In genomic region chr1:84683508-84683907, GRCh38 we compare ENCODE assay signal across 39 cellular contexts.
"Had no signal": no experiment of that assay in that cellular context is flagged by ENCODE, and none has a peak within 500 bp of the region (broad histone marks: within the 10 kb centered on the region; RNA-seq: fewer than 3 reads in every experiment).

No MANE protein-coding gene starts in this region.

- DNase-seq: activated effector memory CD4-positive, alpha-beta T cell treated with anti-CD3 and anti-CD28 coated beads, Interleukin-2, amount 50 U/mL, for 16 hours; activated effector memory CD4-positive, alpha-beta T cell treated with Interleukin-2 at 50 U/mL for 16 hours; activated gamma-delta T cell; activated gamma-delta T cell treated with Interleukin-2 at 50 U/mL for 16 hours; activated naive CD4-positive, alpha-beta T cell; activated naive CD4-positive, alpha-beta T cell treated with anti-CD3 and anti-CD28 coated beads for 36 hours; activated naive CD4-positive, alpha-beta T cell treated with anti-CD3 and anti-CD28 coated beads, Interleukin-2, amount 10 ng/mL, durations not matched to agents 7 days and 5 days; activated naive CD4-positive, alpha-beta T cell treated with anti-CD3 and anti-CD28 coated beads, Interleukin-2, amount 50 U/mL, for 16 hours; activated naive CD4-positive, alpha-beta T cell treated with Interleukin-2 at 50 U/mL for 16 hours; activated naive CD8-positive, alpha-beta T cell treated with anti-CD3 and anti-CD28 coated beads for 36 hours; activated naive CD8-positive, alpha-beta T cell treated with anti-CD3 and anti-CD28 coated beads, Interleukin-2, amount 10 ng/mL, durations not matched to agents 7 days and 5 days; activated naive CD8-positive, alpha-beta T cell treated with anti-CD3 and anti-CD28 coated beads, Interleukin-2, amount 50 U/mL, for 24 hours; activated T-cell treated with anti-CD3 and anti-CD28 coated beads, Interleukin-2, amount 50 U/mL, for 24 hours; activated T-cell treated with anti-CD3 and anti-CD28 coated beads, Interleukin-2, amount 50 U/mL, for 4 hours; activated T-cell treated with anti-CD3 and anti-CD28 coated beads, Interleukin-2, amount 50 U/mL, for 48 hours; activated T-cell treated with anti-CD3 and anti-CD28 coated beads, Interleukin-2, amount 50 U/mL, for 72 hours; adrenal gland; amniotic stem cell; amygdala; anterior cingulate cortex; aorta; body of pancreas; brain microvascular endothelial cell; caudate nucleus; central memory CD4-positive, alpha-beta T cell; cerebellar nuclear complex had no signal

- H3K27me3 Mint-ChIP-seq: activated naive CD4-positive, alpha-beta T cell treated with anti-CD3 and anti-CD28 coated beads, Interleukin-2, amount 10 ng/mL, durations not matched to agents 7 days and 5 days; activated naive CD4-positive, alpha-beta T cell treated with anti-CD3 and anti-CD28 coated beads, Interleukin-2, amount 50 U/mL, for 24 hours; activated naive CD8-positive, alpha-beta T cell; activated naive CD8-positive, alpha-beta T cell treated with anti-CD3 and anti-CD28 coated beads for 36 hours; activated naive CD8-positive, alpha-beta T cell treated with anti-CD3 and anti-CD28 coated beads, Interleukin-2, amount 10 ng/mL, durations not matched to agents 7 days and 5 days; activated naive CD8-positive, alpha-beta T cell treated with anti-CD3 and anti-CD28 coated beads, Interleukin-2, amount 50 U/mL, for 24 hours; activated T-cell treated with anti-CD3 and anti-CD28 coated beads, Interleukin-2, amount 50 U/mL, for 24 hours; activated T-helper 17 cell treated with anti-CD3 and anti-CD28 coated beads, Interleukin-2, amount 50 U/mL, for 72 hours; central memory CD8-positive, alpha-beta T cell had no signal

- H3K27me3 ChIP-seq: adrenal gland, ascending aorta, body of pancreas, brain microvascular endothelial cell, breast epithelium, cardiac muscle cell had no signal

- H3K27ac ChIP-seq: adrenal gland, ascending aorta, body of pancreas, brain microvascular endothelial cell, breast epithelium, cardiac muscle cell had no signal

- ATAC-seq: activated naive CD4-positive, alpha-beta T cell treated with anti-CD3 and anti-CD28 coated beads, Interleukin-2, amount 50 U/mL, for 72 hours; activated naive CD8-positive, alpha-beta T cell treated with anti-CD3 and anti-CD28 coated beads, Interleukin-2, amount 50 U/mL, for 24 hours; activated T-cell treated with anti-CD3 and anti-CD28 coated beads, Interleukin-2, amount 50 U/mL, for 4 hours; activated T-cell treated with anti-CD3 and anti-CD28 coated beads, Interleukin-2, amount 50 U/mL, for 72 hours; activated T-helper 17 cell treated with anti-CD3 and anti-CD28 coated beads, Interleukin-2, amount 50 U/mL, for 72 hours; body of pancreas had no signal

- H3K4me3 ChIP-seq: adrenal gland, ascending aorta, body of pancreas, breast epithelium, cardiac muscle cell had no signal

- FAIRE-seq: astrocyte, bronchial epithelial cell had no signal

- H3K4me1 ChIP-seq: adrenal gland, body of pancreas, breast epithelium had no signal

- H3K27ac Mint-ChIP-seq: activated naive CD4-positive, alpha-beta T cell treated with anti-CD3 and anti-CD28 coated beads for 36 hours; activated naive CD4-positive, alpha-beta T cell treated with anti-CD3 and anti-CD28 coated beads, Interleukin-2, amount 10 ng/mL, durations not matched to agents 7 days and 5 days; activated naive CD4-positive, alpha-beta T cell treated with anti-CD3 and anti-CD28 coated beads, Interleukin-2, amount 50 U/mL, for 24 hours; activated naive CD4-positive, alpha-beta T cell treated with anti-CD3 and anti-CD28 coated beads, Interleukin-2, amount 50 U/mL, for 72 hours; activated naive CD8-positive, alpha-beta T cell; activated naive CD8-positive, alpha-beta T cell treated with anti-CD3 and anti-CD28 coated beads for 36 hours; activated naive CD8-positive, alpha-beta T cell treated with anti-CD3 and anti-CD28 coated beads, Interleukin-2, amount 10 ng/mL, durations not matched to agents 7 days and 5 days; activated naive CD8-positive, alpha-beta T cell treated with anti-CD3 and anti-CD28 coated beads, Interleukin-2, amount 50 U/mL, for 24 hours; activated T-cell treated with anti-CD3 and anti-CD28 coated beads, Interleukin-2, amount 50 U/mL, for 24 hours; activated T-cell treated with anti-CD3 and anti-CD28 coated beads, Interleukin-2, amount 50 U/mL, for 72 hours; activated T-helper 1 cell treated with anti-CD3 and anti-CD28 coated beads, Interleukin-12 subunit alpha, Interleukin-12 subunit beta, Interleukin-2, Interleukin-4 antibody, amounts not matched to agents 30 ng/mL and 10 ng/mL and 1 ng/mL, durations not matched to agents 14 hours and 24 hours and 36 hours; activated T-helper 17 cell treated with anti-CD3 and anti-CD28 coated beads, Interleukin-2, amount 50 U/mL, for 72 hours; activated T-helper 2 cell treated with anti-CD3 and anti-CD28 coated beads, Interferon-gamma antibody, Interleukin-2, Interleukin-4, amounts not matched to agents 10 μg/mL and 5 μg/mL and 100 μg/mL, durations not matched to agents 14 hours and 24 hours and 36 hours; brain had no signal

- H3K9me3 Mint-ChIP-seq: activated naive CD4-positive, alpha-beta T cell treated with anti-CD3 and anti-CD28 coated beads for 36 hours; activated naive CD4-positive, alpha-beta T cell treated with anti-CD3 and anti-CD28 coated beads, Interleukin-2, amount 10 ng/mL, durations not matched to agents 7 days and 5 days; activated naive CD4-positive, alpha-beta T cell treated with anti-CD3 and anti-CD28 coated beads, Interleukin-2, amount 50 U/mL, for 24 hours; activated naive CD8-positive, alpha-beta T cell treated with anti-CD3 and anti-CD28 coated beads for 36 hours; activated naive CD8-positive, alpha-beta T cell treated with anti-CD3 and anti-CD28 coated beads, Interleukin-2, amount 10 ng/mL, durations not matched to agents 7 days and 5 days; activated naive CD8-positive, alpha-beta T cell treated with anti-CD3 and anti-CD28 coated beads, Interleukin-2, amount 50 U/mL, for 24 hours; activated T-cell treated with anti-CD3 and anti-CD28 coated beads, Interleukin-2, amount 50 U/mL, for 24 hours; activated T-cell treated with anti-CD3 and anti-CD28 coated beads, Interleukin-2, amount 50 U/mL, for 4 hours; activated T-cell treated with anti-CD3 and anti-CD28 coated beads, Interleukin-2, amount 50 U/mL, for 72 hours; activated T-helper 1 cell treated with anti-CD3 and anti-CD28 coated beads, Interleukin-12 subunit alpha, Interleukin-12 subunit beta, Interleukin-2, Interleukin-4 antibody, amounts not matched to agents 30 ng/mL and 10 ng/mL and 1 ng/mL, durations not matched to agents 14 hours and 24 hours and 36 hours; activated T-helper 17 cell treated with anti-CD3 and anti-CD28 coated beads, Interleukin-2, amount 50 U/mL, for 72 hours; activated T-helper 2 cell treated with anti-CD3 and anti-CD28 coated beads, Interferon-gamma antibody, Interleukin-2, Interleukin-4, amounts not matched to agents 10 μg/mL and 5 μg/mL and 100 μg/mL, durations not matched to agents 14 hours and 24 hours and 36 hours; brain; central memory CD8-positive, alpha-beta T cell had no signal

- H3K9me3 ChIP-seq: adrenal gland, ascending aorta, body of pancreas, breast epithelium had no signal

- H3K36me3 ChIP-seq: adrenal gland, ascending aorta, brain microvascular endothelial cell, breast epithelium, cardiac muscle cell had no signal

- H3K4me3 Mint-ChIP-seq: activated naive CD4-positive, alpha-beta T cell treated with anti-CD3 and anti-CD28 coated beads for 36 hours; activated naive CD4-positive, alpha-beta T cell treated with anti-CD3 and anti-CD28 coated beads, Interleukin-2, amount 10 ng/mL, durations not matched to agents 7 days and 5 days; activated naive CD4-positive, alpha-beta T cell treated with anti-CD3 and anti-CD28 coated beads, Interleukin-2, amount 50 U/mL, for 24 hours; activated naive CD8-positive, alpha-beta T cell; activated naive CD8-positive, alpha-beta T cell treated with anti-CD3 and anti-CD28 coated beads for 36 hours; activated naive CD8-positive, alpha-beta T cell treated with anti-CD3 and anti-CD28 coated beads, Interleukin-2, amount 10 ng/mL, durations not matched to agents 7 days and 5 days; activated naive CD8-positive, alpha-beta T cell treated with anti-CD3 and anti-CD28 coated beads, Interleukin-2, amount 50 U/mL, for 24 hours; activated T-cell treated with anti-CD3 and anti-CD28 coated beads, Interleukin-2, amount 50 U/mL, for 24 hours; activated T-cell treated with anti-CD3 and anti-CD28 coated beads, Interleukin-2, amount 50 U/mL, for 4 hours; activated T-cell treated with anti-CD3 and anti-CD28 coated beads, Interleukin-2, amount 50 U/mL, for 72 hours; activated T-helper 1 cell treated with anti-CD3 and anti-CD28 coated beads, Interleukin-12 subunit alpha, Interleukin-12 subunit beta, Interleukin-2, Interleukin-4 antibody, amounts not matched to agents 30 ng/mL and 10 ng/mL and 1 ng/mL, durations not matched to agents 14 hours and 24 hours and 36 hours; activated T-helper 17 cell treated with anti-CD3 and anti-CD28 coated beads, Interleukin-2, amount 50 U/mL, for 72 hours; central memory CD8-positive, alpha-beta T cell had no signal
